Comparison of ENCODE assay signal across 19 cellular contexts in genomic region chr3:46070458-46071136, GRCh38. TPM values are rescaled to one million over a fixed set of nuclear protein-coding genes. Genes with fewer than 3 reads are reported as not detected.
DNase-seq lines count a peak whose midpoint lies in the region; ATAC-seq and TF ChIP-seq lines count a peak whose summit lies in the region.
"Had no signal": no experiment of that assay in that cellular context is flagged by ENCODE, and none has a peak within 500 bp of the region (broad histone marks: within the 10 kb centered on the region; RNA-seq: fewer than 3 reads in every experiment).

No MANE protein-coding gene starts in this region.

- no peaks in the 10 kb centered on the region for H3K27me3 ChIP-seq in CD4-positive, alpha-beta memory T cell (ENCODE audit: insufficient read depth, low read length)

- peak in 4 of 5 donors; percentile 47 to 56 (median 49) for DNase-seq in CD4-positive, alpha-beta memory T cell
- peak; percentile 70 for DNase-seq in Jurkat, Clone E6-1 (ENCODE audit: low read depth, low spot score)
- no peak for DNase-seq in activated CD4-positive, alpha-beta memory T cell treated with anti-CD3 and anti-CD28 coated beads, Interleukin-2, amount 10 ng/mL, durations not matched to agents 7 days and 5 days
- DNase-seq in mucosa of descending colon: no peak
- no peak for DNase-seq in NCI-H2171 (lab: John Stamatoyannopoulos, UW)
- no peak for DNase-seq in GM10266 (ENCODE audit: extremely low spot score)
- DNase-seq: activated naive CD4-positive, alpha-beta T cell treated with Interleukin-2 at 50 U/mL for 16 hours; lower lobe of right lung; naive B cell; NCI-H226; SHP77 treated with DMSO at 0.1 percent for 48 hours had no signal

- ATAC-seq in mucosa of descending colon: peak; percentile 25
- ATAC-seq in HG03521 (IDR thresholded peaks at IDR 0.05; ENCODE audit: unreplicated experiment): no peak
- ATAC-seq: esophagus mucosa, K562, lower lobe of right lung had no signal

- intact Hi-C loops in CD4-positive, alpha-beta memory T cell (cut with micrococcal nuclease): no loop called here
- intact Hi-C loops in mucosa of descending colon (cut with DNase I, micrococcal nuclease): no loop called here

- POLR2A ChIA-PET in CD4-positive, alpha-beta memory T cell (lab: Charles Lee; ENCODE audit: partially characterized antibody): interaction anchor here (1.1 to 7.0 kb wide), 3 partner anchors 76 to 127 kb away, joined by 3 to 80 read pairs (median 66); partner anchors contain the start of genes CXCR6 and FYCO1
- POLR2A ChIA-PET in activated CD4-positive, alpha-beta memory T cell treated with anti-CD3 and anti-CD28 coated beads, Interleukin-2, amount 10 ng/mL, durations not matched to agents 7 days and 5 days (lab: Charles Lee): interaction anchor here (1.0 to 2.9 kb wide), 2 partner anchors 76 to 107 kb away, joined by 3 to 18 read pairs; partner anchors contain the start of gene FYCO1

- CTCF ChIA-PET in CD4-positive, alpha-beta memory T cell (lab: Charles Lee; ENCODE audit: partially characterized antibody): interaction anchor here (3.4 kb wide), 1 partner anchor 132 kb away, joined by 22 read pairs; no protein-coding TSS in a partner anchor
- CTCF ChIA-PET in activated CD4-positive, alpha-beta memory T cell treated with anti-CD3 and anti-CD28 coated beads, Interleukin-2, amount 10 ng/mL, durations not matched to agents 7 days and 5 days (lab: Charles Lee): no interaction called here

- no peaks in the 10 kb centered on the region for H3K9me3 ChIP-seq in CD4-positive, alpha-beta memory T cell (ENCODE audit: control insufficient read depth in 1 of 2, low read length in 2 of 2)
- no peaks in the 10 kb centered on the region for H3K9me3 ChIP-seq in mucosa of descending colon
- H3K9me3 ChIP-seq: lower lobe of right lung had no signal

- H3K36me3 Mint-ChIP-seq in CD4-positive, alpha-beta memory T cell: peaks cover 0 to 8% of the 10 kb centered on the region in 2 donors
- peaks cover 28% of the 10 kb centered on the region for H3K36me3 Mint-ChIP-seq in activated CD4-positive, alpha-beta memory T cell treated with anti-CD3 and anti-CD28 coated beads, Interleukin-2, amount 10 ng/mL, durations not matched to agents 7 days and 5 days (ENCODE audit: low read depth)
- H3K36me3 Mint-ChIP-seq: naive B cell had no signal

- no peak overlapping the region for H3K4me3 ChIP-seq in CD4-positive, alpha-beta memory T cell (ENCODE audit: low read length in 2 of 2)
- no peak overlapping the region for H3K4me3 ChIP-seq in Jurkat, Clone E6-1 (ENCODE audit: low read length)
- H3K4me3 ChIP-seq in mucosa of descending colon: no peak overlapping the region
- H3K4me3 ChIP-seq: K562, lower lobe of right lung, smooth muscle cell had no signal

- no peak for TF ChIP-seq CTCF in mucosa of descending colon (IDR thresholded peaks at IDR 0.05)
- TF ChIP-seq CTCF in GM10266 (IDR thresholded peaks at IDR 0.05; ENCODE audit: control insufficient read depth, insufficient read depth, low read depth, missing control alignments): no peak

- peaks cover 62% of the 10 kb centered on the region for H3K4me1 ChIP-seq in CD4-positive, alpha-beta memory T cell (ENCODE audit: insufficient read depth, low read length)
- no peaks in the 10 kb centered on the region for H3K4me1 ChIP-seq in mucosa of descending colon (ENCODE audit: low read depth)

- H3K4me1 Mint-ChIP-seq in CD4-positive, alpha-beta memory T cell: peaks cover 53 to 69% (median 59%) of the 10 kb centered on the region in 4 donors
- H3K4me1 Mint-ChIP-seq in activated CD4-positive, alpha-beta memory T cell treated with anti-CD3 and anti-CD28 coated beads, Interleukin-2, amount 10 ng/mL, durations not matched to agents 7 days and 5 days: peaks cover 65% of the 10 kb centered on the region

- peak overlapping the region; percentile 13 for H3K27ac ChIP-seq in CD4-positive, alpha-beta memory T cell (ENCODE audit: low read depth, low read length)
- H3K27ac ChIP-seq: C4-2B, lower lobe of right lung had no signal

- peaks cover 3 to 41% (median 20%) of the 10 kb centered on the region in 8 donors for H3K9me3 Mint-ChIP-seq in CD4-positive, alpha-beta memory T cell
- H3K9me3 Mint-ChIP-seq in activated CD4-positive, alpha-beta memory T cell treated with anti-CD3 and anti-CD28 coated beads, Interleukin-2, amount 10 ng/mL, durations not matched to agents 7 days and 5 days: peaks cover 12% of the 10 kb centered on the region

- no peaks in the 10 kb centered on the region for H3K36me3 ChIP-seq in CD4-positive, alpha-beta memory T cell (ENCODE audit: insufficient read depth, low read length)
- no peaks in the 10 kb centered on the region for H3K36me3 ChIP-seq in mucosa of descending colon (ENCODE audit: low read depth)
- H3K36me3 ChIP-seq: lower lobe of right lung had no signal

- peak overlapping the region; percentile 15 to 91 (median 73) for H3K27ac Mint-ChIP-seq in CD4-positive, alpha-beta memory T cell
- H3K27ac Mint-ChIP-seq in activated CD4-positive, alpha-beta memory T cell treated with anti-CD3 and anti-CD28 coated beads, Interleukin-2, amount 10 ng/mL, durations not matched to agents 7 days and 5 days: peak overlapping the region; percentile 71
- H3K27ac Mint-ChIP-seq: type B pancreatic cell had no signal

- no peaks in the 10 kb centered on the region for H3K27me3 Mint-ChIP-seq in CD4-positive, alpha-beta memory T cell
- H3K27me3 Mint-ChIP-seq in activated CD4-positive, alpha-beta memory T cell treated with anti-CD3 and anti-CD28 coated beads, Interleukin-2, amount 10 ng/mL, durations not matched to agents 7 days and 5 days: peaks cover 50% of the 10 kb centered on the region

- H3K4me3 Mint-ChIP-seq in CD4-positive, alpha-beta memory T cell: peak overlapping the region in 6 of 8 donors; percentile 19 to 65 (median 51)
- peak overlapping the region; percentile 22 for H3K4me3 Mint-ChIP-seq in activated CD4-positive, alpha-beta memory T cell treated with anti-CD3 and anti-CD28 coated beads, Interleukin-2, amount 10 ng/mL, durations not matched to agents 7 days and 5 days
- H3K4me3 Mint-ChIP-seq: naive B cell, type B pancreatic cell had no signal

RNA-seq across cellular contexts. Expression of gene XCR1, which starts 43.3 kb away (rescaled TPM):
- not detected for total RNA-seq in CD4-positive, alpha-beta memory T cell
- polyA plus RNA-seq in CD4-positive, alpha-beta memory T cell: not detected
- not detected for polyA plus RNA-seq in Jurkat, Clone E6-1 (2012; ENCODE audit: insufficient read depth, insufficient read length)
- not detected for total RNA-seq in activated CD4-positive, alpha-beta memory T cell treated with anti-CD3 and anti-CD28 coated beads, Interleukin-2, amount 10 ng/mL, durations not matched to agents 7 days and 5 days
- total RNA-seq in mucosa of descending colon: under 1 TPM; 0.13 to 0.29 (median 0.20) TPM
- total RNA-seq: Daoy, dermis microvascular lymphatic vessel endothelial cell, K562 had no signal
- polyA plus RNA-seq: K562, smooth muscle cell had no signal

Comparison
In these comparisons a context has a peak if more than half of its experiments do, and no peak if none do; other contexts are left out.
1. DNase-seq: peak in CD4-positive, alpha-beta memory T cell (4 of 5) and Jurkat, Clone E6-1 (single experiment); none in activated CD4-positive, alpha-beta memory T cell treated with anti-CD3 and anti-CD28 coated beads, Interleukin-2, amount 10 ng/mL, durations not matched to agents 7 days and 5 days (single experiment), mucosa of descending colon (0 of 3), NCI-H2171 (single experiment) and GM10266 (single experiment).